ENCODE assay signal across 10 cellular contexts in the genomic region with DNA sequence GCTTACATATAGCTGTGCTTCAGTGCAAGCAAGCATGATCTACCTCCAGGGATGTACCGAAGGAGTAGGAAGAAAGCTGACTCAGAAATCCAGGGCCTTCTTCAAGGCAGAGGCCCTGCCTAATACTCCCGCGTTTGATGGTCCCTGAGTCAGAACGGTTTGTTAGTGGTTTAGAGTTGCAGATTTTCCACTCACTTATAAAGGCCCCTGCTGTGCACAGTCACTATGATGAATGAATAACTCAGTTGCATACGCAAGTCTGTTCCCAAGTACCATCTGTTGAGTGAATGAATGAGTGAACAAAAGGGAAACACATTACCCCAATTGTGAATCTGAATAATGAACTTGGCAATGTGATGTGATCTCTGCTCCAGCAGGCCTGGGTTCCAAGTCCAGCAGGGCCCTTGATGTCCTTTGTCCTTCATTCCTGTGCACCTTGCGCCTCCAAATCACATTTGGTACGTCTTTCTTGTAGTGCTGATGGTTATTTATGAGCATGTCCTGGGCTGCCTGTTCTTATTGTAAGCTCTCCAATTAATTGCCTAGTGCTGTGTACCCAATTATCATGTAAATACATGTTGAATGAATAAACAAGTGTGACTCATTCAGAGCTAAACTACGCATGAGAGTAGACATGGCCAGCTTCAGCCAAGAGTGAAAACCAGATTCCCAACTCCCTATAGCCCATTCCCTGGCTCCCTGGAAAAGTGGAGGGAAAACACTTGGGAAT.
DNase-seq lines count a peak whose midpoint lies in the region; ATAC-seq and TF ChIP-seq lines count a peak whose summit lies in the region.
"Had no signal": no experiment of that assay in that cellular context is flagged by ENCODE, and none has a peak within 500 bp of the region (broad histone marks: within the 10 kb centered on the region; RNA-seq: fewer than 3 reads in every experiment).

No MANE protein-coding gene starts in this region.

- H3K18ac ChIP-seq in trophoblast cell (ENCODE audit: low read length): no peak overlapping the region

- no peak overlapping the region for H2BK120ac ChIP-seq in trophoblast cell (ENCODE audit: insufficient read depth, low read length, poor library complexity)

- H3K4me3 Mint-ChIP-seq in activated T-cell treated with anti-CD3 and anti-CD28 coated beads, Interleukin-2, amount 50 U/mL, for 24 hours: no peak overlapping the region
- no peak overlapping the region for H3K4me3 Mint-ChIP-seq in CD4-positive, alpha-beta T cell
- H3K4me3 Mint-ChIP-seq: activated naive CD8-positive, alpha-beta T cell; stimulated activated naive B cell treated with anti-CD40 and anti-IgM and Interleukin-4, amounts not matched to agents 10 μg/mL and 1 μg/mL and 100 μg/mL, for 72 hours had no signal

- H3K36me3 Mint-ChIP-seq in activated T-cell treated with anti-CD3 and anti-CD28 coated beads, Interleukin-2, amount 50 U/mL, for 24 hours (ENCODE audit: low read depth): peaks cover 25% of the 10 kb centered on the region
- H3K36me3 Mint-ChIP-seq in CD4-positive, alpha-beta T cell (ENCODE audit: low read depth): peaks cover 8% of the 10 kb centered on the region

- no peak overlapping the region for H3K27ac Mint-ChIP-seq in activated T-cell treated with anti-CD3 and anti-CD28 coated beads, Interleukin-2, amount 50 U/mL, for 24 hours
- no peak overlapping the region for H3K27ac Mint-ChIP-seq in CD4-positive, alpha-beta T cell
- H3K27ac Mint-ChIP-seq: activated naive CD8-positive, alpha-beta T cell; stimulated activated naive B cell treated with anti-CD40 and anti-IgM and Interleukin-4, amounts not matched to agents 10 μg/mL and 1 μg/mL and 100 μg/mL, for 72 hours had no signal

- POLR2A ChIA-PET in CD4-positive, alpha-beta T cell (lab: Charles Lee): no interaction called here

- no peaks in the 10 kb centered on the region for H3K9me3 ChIP-seq in CD4-positive, alpha-beta T cell (ENCODE audit: control insufficient read depth, low read length)
- H3K9me3 ChIP-seq in trophoblast cell (ENCODE audit: insufficient read depth, low read depth, low read length): no peaks in the 10 kb centered on the region

- no peak overlapping the region for H2BK12ac ChIP-seq in trophoblast cell (ENCODE audit: low read length)

- no peak overlapping the region for H3K4me2 ChIP-seq in trophoblast cell (ENCODE audit: low read length)

- H3K4me3 ChIP-seq in trophoblast cell (ENCODE audit: low read depth, low read length): no peak overlapping the region

- H3K36me3 ChIP-seq in trophoblast cell (ENCODE audit: control insufficient read depth in 1 of 2, insufficient read depth in 2 of 2, low read length in 2 of 2): peaks cover 6 to 8% of the 10 kb centered on the region in 2 experiments

- H3K4me1 Mint-ChIP-seq in activated T-cell treated with anti-CD3 and anti-CD28 coated beads, Interleukin-2, amount 50 U/mL, for 24 hours (ENCODE audit: low read depth): peaks cover 16% of the 10 kb centered on the region
- peaks cover 15% of the 10 kb centered on the region for H3K4me1 Mint-ChIP-seq in CD4-positive, alpha-beta T cell (ENCODE audit: low read depth)

- H3K27ac ChIP-seq in temporal lobe (ENCODE audit: low read depth, low read length) (peak overlapping the region; percentile 45), trophoblast cell (ENCODE audit: low read depth, low read length) (no peak overlapping the region)
- no peak overlapping the region for H3K27ac ChIP-seq in CD4-positive, alpha-beta T cell (ENCODE audit: low read depth, low read length)

- H2BK5ac ChIP-seq in trophoblast cell (ENCODE audit: low read depth, low read length, poor library complexity): no peak overlapping the region

- H4K8ac ChIP-seq in trophoblast cell (ENCODE audit: low read depth, low read length): no peak overlapping the region

- no peaks in the 10 kb centered on the region for H3K79me2 ChIP-seq in trophoblast cell (ENCODE audit: control insufficient read depth, insufficient read depth, low read length, poor library complexity)

- H3K27me3 Mint-ChIP-seq in activated T-cell treated with anti-CD3 and anti-CD28 coated beads, Interleukin-2, amount 50 U/mL, for 24 hours: no peaks in the 10 kb centered on the region
- H3K27me3 Mint-ChIP-seq in CD4-positive, alpha-beta T cell: no peaks in the 10 kb centered on the region
- H3K27me3 Mint-ChIP-seq: activated naive CD8-positive, alpha-beta T cell; stimulated activated naive B cell treated with anti-CD40 and anti-IgM and Interleukin-4, amounts not matched to agents 10 μg/mL and 1 μg/mL and 100 μg/mL, for 72 hours had no signal

- H3K9me3 Mint-ChIP-seq in activated T-cell treated with anti-CD3 and anti-CD28 coated beads, Interleukin-2, amount 50 U/mL, for 24 hours: no peaks in the 10 kb centered on the region
- no peaks in the 10 kb centered on the region for H3K9me3 Mint-ChIP-seq in CD4-positive, alpha-beta T cell
- H3K9me3 Mint-ChIP-seq: stimulated activated naive B cell treated with anti-CD40 and anti-IgM and Interleukin-4, amounts not matched to agents 10 μg/mL and 1 μg/mL and 100 μg/mL, for 72 hours had no signal

- H3K23ac ChIP-seq in trophoblast cell (ENCODE audit: low read length): no peak overlapping the region

- WGBS in trophoblast cell (ENCODE audit: extremely low coverage, insufficient coverage, insufficient read length): no CpG with 5 or more reads among the region's 8 CpGs

- CTCF ChIA-PET in CD4-positive, alpha-beta T cell (lab: Charles Lee): interaction anchor here (0.6 to 2.9 kb wide), 3 partner anchors 145 to 148 kb away, joined by 4 to 28 read pairs (median 5); no protein-coding TSS in a partner anchor

- H3K79me1 ChIP-seq in trophoblast cell (ENCODE audit: low read length): no peaks in the 10 kb centered on the region

- H3K9ac ChIP-seq in trophoblast cell (ENCODE audit: low read length): no peak overlapping the region

- no peak for TF ChIP-seq CTCF in CD4-positive, alpha-beta T cell (IDR thresholded peaks at IDR 0.05)

- H4K91ac ChIP-seq in trophoblast cell (ENCODE audit: low read depth, low read length): no peak overlapping the region

- H4K12ac ChIP-seq in trophoblast cell (ENCODE audit: low read depth, low read length): no peak overlapping the region

- no peak overlapping the region for H2AK5ac ChIP-seq in trophoblast cell (ENCODE audit: low read length)

- no peaks in the 10 kb centered on the region for H3K4me1 ChIP-seq in trophoblast cell (ENCODE audit: control insufficient read depth in 1 of 2, insufficient read depth in 2 of 2, low read length in 2 of 2)

- no peak overlapping the region for H2AFZ ChIP-seq in trophoblast cell (ENCODE audit: insufficient read depth, low read length, poor library complexity)

- intact Hi-C loops in CD4-positive, alpha-beta T cell (cut with DNase I, micrococcal nuclease): no loop called here

- H3K14ac ChIP-seq in trophoblast cell (ENCODE audit: low read length): no peak overlapping the region

- H3K4ac ChIP-seq in trophoblast cell (ENCODE audit: low read depth, low read length): no peak overlapping the region

- peak; percentile 20 for DNase-seq in stimulated activated naive CD4-positive, alpha-beta T cell treated with Interleukin-2 at 50 U/mL for 16 hours (lab: John Stamatoyannopoulos, UW)
- DNase-seq in stimulated activated naive CD4-positive, alpha-beta T cell (lab: John Stamatoyannopoulos, UW): no peak
- peak; percentile 41 for DNase-seq in activated T-cell treated with anti-CD3 and anti-CD28 coated beads, Interleukin-2, amount 50 U/mL, for 24 hours
- DNase-seq in inferior parietal cortex (ENCODE audit: extremely low spot score) (peak; percentile 89), ureter (ENCODE audit: low spot score) (no peak), trophoblast cell (no peak)
- no peak for DNase-seq in CD4-positive, alpha-beta T cell
- DNase-seq: stimulated activated naive B cell treated with anti-CD40 and anti-IgM and Interleukin-4, amounts not matched to agents 10 μg/mL and 1 μg/mL and 100 μg/mL, for 72 hours had no signal

- no peak for ATAC-seq in CD4-positive, alpha-beta T cell (ENCODE audit: poor library complexity)

- H3K27me3 ChIP-seq in CD4-positive, alpha-beta T cell (ENCODE audit: control insufficient read depth, insufficient read depth, low read length): no peaks in the 10 kb centered on the region
- no peaks in the 10 kb centered on the region for H3K27me3 ChIP-seq in trophoblast cell (ENCODE audit: insufficient read depth, low read length)

Comparison
In these comparisons a context has a peak if more than half of its experiments do, and no peak if none do; other contexts are left out.
1. DNase-seq: peak in stimulated activated naive CD4-positive, alpha-beta T cell treated with Interleukin-2 at 50 U/mL for 16 hours (single experiment), activated T-cell treated with anti-CD3 and anti-CD28 coated beads, Interleukin-2, amount 50 U/mL, for 24 hours (single experiment) and inferior parietal cortex (single experiment); none in stimulated activated naive CD4-positive, alpha-beta T cell (0 of 6), CD4-positive, alpha-beta T cell (0 of 10), ureter (single experiment) and trophoblast cell (0 of 2).